In the genomic region with DNA sequence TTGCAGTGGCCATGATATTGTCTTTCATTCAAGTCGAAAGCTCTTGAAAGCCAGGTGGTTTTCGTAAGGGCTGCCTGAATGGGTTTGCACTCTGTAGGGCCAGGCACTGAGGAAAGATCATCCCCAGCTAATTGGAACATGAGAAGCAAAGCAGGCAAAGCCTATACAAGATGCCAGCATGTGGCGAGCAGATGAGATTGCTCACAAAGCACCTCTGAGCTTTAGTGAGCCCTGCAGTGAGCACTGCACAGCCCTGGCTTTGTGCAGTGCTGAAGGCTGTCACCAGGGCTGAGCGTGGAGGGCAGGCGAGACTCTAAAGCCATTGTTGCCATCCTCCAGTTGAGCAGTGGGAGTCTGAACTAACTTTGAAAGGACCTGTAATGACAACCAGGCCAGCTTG, we compare ENCODE assay signal across 1 cellular context.
TF ChIP-seq lines count a peak whose summit lies in the region.

No MANE protein-coding gene starts in this region.

TF ChIP-seq in GM12878, 131 proteins besides CTCF, POLR2A, EP300 and RAD21 (continued from another document):
- TF ChIP-seq, protein P1, sequence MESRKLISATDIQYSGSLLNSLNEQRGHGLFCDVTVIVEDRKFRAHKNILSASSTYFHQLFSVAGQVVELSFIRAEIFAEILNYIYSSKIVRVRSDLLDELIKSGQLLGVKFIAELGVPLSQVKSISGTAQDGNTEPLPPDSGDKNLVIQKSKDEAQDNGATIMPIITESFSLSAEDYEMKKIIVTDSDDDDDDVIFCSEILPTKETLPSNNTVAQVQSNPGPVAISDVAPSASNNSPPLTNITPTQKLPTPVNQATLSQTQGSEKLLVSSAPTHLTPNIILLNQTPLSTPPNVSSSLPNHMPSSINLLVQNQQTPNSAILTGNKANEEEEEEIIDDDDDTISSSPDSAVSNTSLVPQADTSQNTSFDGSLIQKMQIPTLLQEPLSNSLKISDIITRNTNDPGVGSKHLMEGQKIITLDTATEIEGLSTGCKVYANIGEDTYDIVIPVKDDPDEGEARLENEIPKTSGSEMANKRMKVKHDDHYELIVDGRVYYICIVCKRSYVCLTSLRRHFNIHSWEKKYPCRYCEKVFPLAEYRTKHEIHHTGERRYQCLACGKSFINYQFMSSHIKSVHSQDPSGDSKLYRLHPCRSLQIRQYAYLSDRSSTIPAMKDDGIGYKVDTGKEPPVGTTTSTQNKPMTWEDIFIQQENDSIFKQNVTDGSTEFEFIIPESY (IDR thresholded peaks at IDR 0.05): no peak
- no peak for TF ChIP-seq BMI1 (IDR thresholded peaks at IDR 0.05; ENCODE audit: borderline replicate concordance)
- no peak for TF ChIP-seq MYC (IDR thresholded peaks at IDR 0.05; ENCODE audit: insufficient read depth, insufficient read length, insufficient replicate concordance, low read length, severe bottlenecking)
- TF ChIP-seq SP1 (IDR thresholded peaks at IDR 0.05; ENCODE audit: low read depth, low read length): no peak
- no peak for TF ChIP-seq ZBED1 (IDR thresholded peaks at IDR 0.05; ENCODE audit: borderline replicate concordance)
- TF ChIP-seq MEF2A (IDR thresholded peaks at IDR 0.05; ENCODE audit: insufficient read depth, low read depth, low read length): no peak
- TF ChIP-seq JUNB (IDR thresholded peaks at IDR 0.05): no peak
